In the genomic region with DNA sequence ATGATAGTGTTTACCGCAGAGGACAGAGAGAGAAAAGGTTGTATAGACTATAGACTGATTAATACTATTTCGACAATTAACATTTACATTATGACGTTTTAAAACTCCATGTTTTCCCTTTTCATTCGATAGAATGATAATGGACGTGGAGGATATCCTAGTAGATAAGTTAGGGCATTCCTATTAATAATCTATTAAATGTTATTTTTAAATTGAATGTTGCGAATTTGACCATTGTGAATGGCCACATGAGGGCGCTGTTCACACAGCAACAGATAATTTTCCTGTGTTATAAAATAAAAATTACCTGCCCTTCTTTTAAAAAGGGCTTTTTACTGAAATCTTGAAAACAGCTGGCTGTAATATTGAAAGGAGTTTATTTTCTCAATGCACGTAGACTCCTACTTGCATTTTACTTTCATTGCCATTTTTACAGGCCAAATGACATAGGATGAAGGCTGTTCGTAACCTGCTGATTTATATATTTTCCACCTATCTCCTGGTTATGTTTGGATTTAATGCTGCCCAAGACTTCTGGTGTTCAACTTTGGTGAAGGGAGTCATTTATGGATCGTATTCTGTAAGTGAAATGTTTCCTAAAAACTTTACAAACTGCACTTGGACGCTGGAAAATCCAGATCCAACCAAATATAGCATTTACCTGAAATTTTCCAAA, we compare ENCODE assay signal across 9 cellular contexts. TPM values are rescaled to one million over a fixed set of nuclear protein-coding genes. Genes with fewer than 3 reads are reported as not detected.
DNase-seq lines count a peak whose midpoint lies in the region; ATAC-seq and TF ChIP-seq lines count a peak whose summit lies in the region.
"Had no signal": no experiment of that assay in that cellular context is flagged by ENCODE, and none has a peak within 500 bp of the region (broad histone marks: within the 10 kb centered on the region; RNA-seq: fewer than 3 reads in every experiment).

No MANE protein-coding gene starts in this region.

- no peak overlapping the region for H3K4me3 Mint-ChIP-seq in activated CD8-positive, alpha-beta T cell treated with anti-CD3 and anti-CD28 coated beads, Interleukin-2, amount 10 ng/mL, durations not matched to agents 7 days and 5 days
- H3K4me3 Mint-ChIP-seq: CD4-positive, CD25-positive, alpha-beta regulatory T cell had no signal

- H3K9me3 Mint-ChIP-seq in activated CD8-positive, alpha-beta T cell treated with anti-CD3 and anti-CD28 coated beads, Interleukin-2, amount 10 ng/mL, durations not matched to agents 7 days and 5 days (ENCODE audit: insufficient read depth) = no peaks in the 10 kb centered on the region

- POLR2A ChIA-PET in activated CD8-positive, alpha-beta T cell treated with anti-CD3 and anti-CD28 coated beads, Interleukin-2, amount 10 ng/mL, durations not matched to agents 7 days and 5 days (lab: Charles Lee) = no interaction called here

- peaks cover 0 to 29% (median 0%) of the 10 kb centered on the region in 9 donors for H3K4me1 ChIP-seq in heart right ventricle

- H3K27ac ChIP-seq in heart right ventricle (no peak overlapping the region), temporal lobe (ENCODE audit: low read depth, low read length) (peak overlapping the region; percentile 79)

- CTCF ChIA-PET in activated CD8-positive, alpha-beta T cell treated with anti-CD3 and anti-CD28 coated beads, Interleukin-2, amount 10 ng/mL, durations not matched to agents 7 days and 5 days (lab: Charles Lee) = interaction anchor here (1.3 kb wide), 1 partner anchor 1469 kb away, joined by 4 read pairs; no protein-coding TSS in a partner anchor

- peak; percentile 26 for DNase-seq in NCI-H1092 treated with DMSO at 0.1 percent for 48 hours (lab: John Stamatoyannopoulos, UW)
- no peak for DNase-seq in NCI-H1092 (lab: John Stamatoyannopoulos, UW)
- peak; percentile 23 to 32 for DNase-seq in Kasumi-1 (lab: John Stamatoyannopoulos, UW)
- peak; percentile 40 for DNase-seq in activated CD8-positive, alpha-beta T cell treated with anti-CD3 and anti-CD28 coated beads, Interleukin-2, amount 10 ng/mL, durations not matched to agents 7 days and 5 days
- peak in 1 of 2 donors; percentile 14 for DNase-seq in heart right ventricle

- no peak for ATAC-seq in activated CD8-positive, alpha-beta T cell treated with anti-CD3 and anti-CD28 coated beads, Interleukin-2, amount 10 ng/mL, durations not matched to agents 7 days and 5 days
- no peak for ATAC-seq in heart right ventricle
- ATAC-seq in GM21737 (IDR thresholded peaks at IDR 0.05; ENCODE audit: unreplicated experiment) = no peak
- ATAC-seq in GM19351 (IDR thresholded peaks at IDR 0.05; ENCODE audit: unreplicated experiment) = no peak

- H3K36me3 Mint-ChIP-seq in activated CD8-positive, alpha-beta T cell treated with anti-CD3 and anti-CD28 coated beads, Interleukin-2, amount 10 ng/mL, durations not matched to agents 7 days and 5 days (ENCODE audit: low read depth) = no peaks in the 10 kb centered on the region
- H3K36me3 Mint-ChIP-seq: CD4-positive, CD25-positive, alpha-beta regulatory T cell had no signal

- peaks cover 0 to 50% (median 10%) of the 10 kb centered on the region in 7 donors for H3K27me3 ChIP-seq in heart right ventricle

- H3K9me3 ChIP-seq in heart right ventricle = no peaks in the 10 kb centered on the region

- TF ChIP-seq CTCF in heart right ventricle (IDR thresholded peaks at IDR 0.05) = peak; percentile 67 to 88 (median 80)

- intact Hi-C loops in heart right ventricle (cut with DNase I) = loop anchor here in 9 of 10 donors (2.0 to 10.0 kb wide), 7 partner anchors 124 to 336 kb away; no protein-coding TSS in a partner anchor

- no peaks in the 10 kb centered on the region for H3K36me3 ChIP-seq in heart right ventricle

- 26 to 28% methylated on average over 11 of the region's 11 CpGs for WGBS in heart right ventricle, 2 donors

- H3K27me3 Mint-ChIP-seq in activated CD8-positive, alpha-beta T cell treated with anti-CD3 and anti-CD28 coated beads, Interleukin-2, amount 10 ng/mL, durations not matched to agents 7 days and 5 days (ENCODE audit: low read depth) = peaks cover 36% of the 10 kb centered on the region

- H3K27ac Mint-ChIP-seq in activated CD8-positive, alpha-beta T cell treated with anti-CD3 and anti-CD28 coated beads, Interleukin-2, amount 10 ng/mL, durations not matched to agents 7 days and 5 days = no peak overlapping the region
- H3K27ac Mint-ChIP-seq: CD4-positive, CD25-positive, alpha-beta regulatory T cell had no signal

- H3K4me1 Mint-ChIP-seq in activated CD8-positive, alpha-beta T cell treated with anti-CD3 and anti-CD28 coated beads, Interleukin-2, amount 10 ng/mL, durations not matched to agents 7 days and 5 days (ENCODE audit: low read depth) = peaks cover 19% of the 10 kb centered on the region

- H3K4me3 ChIP-seq in heart right ventricle = peak overlapping the region in 3 of 10 donors; percentile 6 to 70 (median 66)

RNA-seq across cellular contexts. Expression of gene ADGRB3, which starts 3.3 kb away (rescaled TPM):
- total RNA-seq in activated CD8-positive, alpha-beta T cell treated with anti-CD3 and anti-CD28 coated beads, Interleukin-2, amount 10 ng/mL, durations not matched to agents 7 days and 5 days = not detected
- total RNA-seq in heart right ventricle = 1 to 10 TPM in 4 of 10 donors, under 1 TPM in 6; 0.47 to 1.7 (median 0.79) TPM
- polyA plus RNA-seq in heart right ventricle = 1 to 10 TPM in 1 of 2 donors, under 1 TPM in 1; 0.77 to 2.1 TPM
- total RNA-seq in temporal lobe = 110 TPM
- total RNA-seq: CD4-positive, CD25-positive, alpha-beta regulatory T cell had no signal
- polyA plus RNA-seq: CD4-positive, CD25-positive, alpha-beta regulatory T cell had no signal

Comparison
In these comparisons a context has a peak if more than half of its experiments do, and no peak if none do; other contexts are left out.
1. RNA of gene ADGRB3, which starts 3.3 kb away (total RNA-seq): 110 TPM in temporal lobe (single experiment); 0.47 to 1.7 TPM in heart right ventricle and not detected in activated CD8-positive, alpha-beta T cell treated with anti-CD3 and anti-CD28 coated beads, Interleukin-2, amount 10 ng/mL, durations not matched to agents 7 days and 5 days; every median in the first group is over 10 times any median in the second.